1 cellular context compared by ENCODE assay signal in genomic region chrX:47189906-47190305, GRCh38.
TF ChIP-seq lines count a peak whose summit lies in the region.

No MANE protein-coding gene starts in this region.

TF ChIP-seq in HCT116, 20 proteins besides CTCF, POLR2A, EP300 and RAD21 (continued from another document):
- no peak for TF ChIP-seq SRF (IDR thresholded peaks at IDR 0.05; ENCODE audit: low read depth)
- no peak for TF ChIP-seq ZFX (IDR thresholded peaks at IDR 0.05)
- TF ChIP-seq JUND (IDR thresholded peaks at IDR 0.05): no peak
- no peak for TF ChIP-seq ZBTB33 (IDR thresholded peaks at IDR 0.05; ENCODE audit: extremely low read depth, insufficient replicate concordance, low read length)
